ENCODE assay signal across 1 cellular context in the genomic region with DNA sequence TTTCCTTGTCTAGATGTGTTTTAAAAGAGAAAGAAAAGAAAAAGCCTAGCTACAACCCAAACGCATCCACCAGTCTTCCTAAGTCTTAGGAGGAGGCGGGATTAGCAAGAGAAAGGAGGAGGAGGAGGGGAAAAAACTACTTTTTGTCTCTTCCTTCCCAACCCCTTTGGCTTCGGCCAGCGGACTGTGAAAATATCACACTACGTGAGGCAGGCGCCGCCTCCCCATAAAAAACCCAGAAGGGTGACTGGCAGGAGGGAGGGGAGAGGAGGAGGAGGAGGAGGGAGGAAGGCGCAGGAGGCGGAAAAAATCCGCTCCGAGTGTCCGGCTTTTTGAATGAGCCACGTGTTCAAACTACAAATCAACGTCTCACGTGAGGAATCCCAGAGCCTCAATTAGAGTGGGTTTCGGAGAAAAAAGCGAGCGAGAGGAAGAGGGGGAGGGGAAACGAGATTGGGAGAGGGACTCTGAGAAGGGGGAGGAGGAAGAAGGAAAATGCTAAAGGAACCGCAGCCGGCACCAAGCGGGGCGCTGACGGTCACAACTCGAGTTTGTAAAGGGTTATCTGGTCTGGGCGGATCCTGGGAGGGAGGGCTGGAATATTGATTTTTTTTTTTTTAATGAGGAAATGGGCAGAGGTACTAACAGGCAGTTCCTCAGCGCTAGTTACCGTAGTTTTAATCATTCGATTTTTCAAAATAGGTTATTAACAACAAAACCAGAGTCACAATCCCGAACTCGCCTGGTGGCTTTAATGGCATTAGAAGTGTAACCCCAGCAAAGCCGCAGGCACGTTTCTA.
A peak's percentile ranks its signal among the peaks of the same experiment; 100 is the strongest.
TF ChIP-seq lines count a peak whose summit lies in the region.

Gene IGF2BP3 (minus strand): TSS at position 202 of the 800 bp plus-strand sequence. CDS start 381 bp downstream, outside the sequence.

TF ChIP-seq in K562, 482 proteins besides CTCF, POLR2A, EP300 and RAD21 (continued from another document and continues in another):
- TF ChIP-seq MAZ (CRISPR knock-in tag; conservative IDR thresholded peaks at IDR 0.05 in 1 of 2, IDR thresholded peaks at IDR 0.05 in 1 of 2) (peak; percentile 90 to 93), HLTF (IDR thresholded peaks at IDR 0.05) (peak; percentile 95), DNMT1 (IDR thresholded peaks at IDR 0.05) (no peak), SREBF2 (CRISPR knock-in tag; IDR thresholded peaks at IDR 0.05) (no peak), SNRNP70 (optimal IDR thresholded peaks at IDR 0.05; ENCODE audit: low read depth, low read length) (no peak), ETV5 (CRISPR knock-in tag; IDR thresholded peaks at IDR 0.05; ENCODE audit: low read depth) (peak; percentile 62; the same call in 1 of the 2 replicates), ZNF76 (CRISPR knock-in tag; IDR thresholded peaks at IDR 0.05; ENCODE audit: borderline replicate concordance) (no peak), CREB5 (CRISPR knock-in tag; IDR thresholded peaks at IDR 0.05) (no peak), SAFB2 (IDR thresholded peaks at IDR 0.05; ENCODE audit: borderline replicate concordance, low read depth, low read length, severe bottlenecking) (no peak), SMAD3 (CRISPR knock-in tag; conservative IDR thresholded peaks at IDR 0.05) (no peak), MBD2 (IDR thresholded peaks at IDR 0.05; ENCODE audit: borderline replicate concordance, low read depth) (no peak), KLF10 (CRISPR knock-in tag; IDR thresholded peaks at IDR 0.05) (no peak), ZNF699 (CRISPR knock-in tag; IDR thresholded peaks at IDR 0.05; ENCODE audit: insufficient replicate concordance) (no peak), SMAD1 (IDR thresholded peaks at IDR 0.05; ENCODE audit: low read depth, low read length, partially characterized antibody) (no peak), PHF20 (IDR thresholded peaks at IDR 0.05; ENCODE audit: partially characterized antibody) (no peak), KLF16 (IDR thresholded peaks at IDR 0.05) (peak; percentile 36; the same call in 1 of the 2 replicates), KDM1A (IDR thresholded peaks at IDR 0.05) (peak; percentile 100), PML (IDR thresholded peaks at IDR 0.05; ENCODE audit: low read length) (peak; percentile 71), CBFB (CRISPR knock-in tag; IDR thresholded peaks at IDR 0.05) (no peak), MAFK (IDR thresholded peaks at IDR 0.05; ENCODE audit: low read length) (no peak), ATF6 (CRISPR knock-in tag; IDR thresholded peaks at IDR 0.05) (no peak), BRF1 (IDR thresholded peaks at IDR 0.05; ENCODE audit: borderline replicate concordance, extremely low read depth, insufficient read length) (no peak), TEAD1 (CRISPR knock-in tag; IDR thresholded peaks at IDR 0.05) (no peak)
- TF ChIP-seq, protein P1, sequence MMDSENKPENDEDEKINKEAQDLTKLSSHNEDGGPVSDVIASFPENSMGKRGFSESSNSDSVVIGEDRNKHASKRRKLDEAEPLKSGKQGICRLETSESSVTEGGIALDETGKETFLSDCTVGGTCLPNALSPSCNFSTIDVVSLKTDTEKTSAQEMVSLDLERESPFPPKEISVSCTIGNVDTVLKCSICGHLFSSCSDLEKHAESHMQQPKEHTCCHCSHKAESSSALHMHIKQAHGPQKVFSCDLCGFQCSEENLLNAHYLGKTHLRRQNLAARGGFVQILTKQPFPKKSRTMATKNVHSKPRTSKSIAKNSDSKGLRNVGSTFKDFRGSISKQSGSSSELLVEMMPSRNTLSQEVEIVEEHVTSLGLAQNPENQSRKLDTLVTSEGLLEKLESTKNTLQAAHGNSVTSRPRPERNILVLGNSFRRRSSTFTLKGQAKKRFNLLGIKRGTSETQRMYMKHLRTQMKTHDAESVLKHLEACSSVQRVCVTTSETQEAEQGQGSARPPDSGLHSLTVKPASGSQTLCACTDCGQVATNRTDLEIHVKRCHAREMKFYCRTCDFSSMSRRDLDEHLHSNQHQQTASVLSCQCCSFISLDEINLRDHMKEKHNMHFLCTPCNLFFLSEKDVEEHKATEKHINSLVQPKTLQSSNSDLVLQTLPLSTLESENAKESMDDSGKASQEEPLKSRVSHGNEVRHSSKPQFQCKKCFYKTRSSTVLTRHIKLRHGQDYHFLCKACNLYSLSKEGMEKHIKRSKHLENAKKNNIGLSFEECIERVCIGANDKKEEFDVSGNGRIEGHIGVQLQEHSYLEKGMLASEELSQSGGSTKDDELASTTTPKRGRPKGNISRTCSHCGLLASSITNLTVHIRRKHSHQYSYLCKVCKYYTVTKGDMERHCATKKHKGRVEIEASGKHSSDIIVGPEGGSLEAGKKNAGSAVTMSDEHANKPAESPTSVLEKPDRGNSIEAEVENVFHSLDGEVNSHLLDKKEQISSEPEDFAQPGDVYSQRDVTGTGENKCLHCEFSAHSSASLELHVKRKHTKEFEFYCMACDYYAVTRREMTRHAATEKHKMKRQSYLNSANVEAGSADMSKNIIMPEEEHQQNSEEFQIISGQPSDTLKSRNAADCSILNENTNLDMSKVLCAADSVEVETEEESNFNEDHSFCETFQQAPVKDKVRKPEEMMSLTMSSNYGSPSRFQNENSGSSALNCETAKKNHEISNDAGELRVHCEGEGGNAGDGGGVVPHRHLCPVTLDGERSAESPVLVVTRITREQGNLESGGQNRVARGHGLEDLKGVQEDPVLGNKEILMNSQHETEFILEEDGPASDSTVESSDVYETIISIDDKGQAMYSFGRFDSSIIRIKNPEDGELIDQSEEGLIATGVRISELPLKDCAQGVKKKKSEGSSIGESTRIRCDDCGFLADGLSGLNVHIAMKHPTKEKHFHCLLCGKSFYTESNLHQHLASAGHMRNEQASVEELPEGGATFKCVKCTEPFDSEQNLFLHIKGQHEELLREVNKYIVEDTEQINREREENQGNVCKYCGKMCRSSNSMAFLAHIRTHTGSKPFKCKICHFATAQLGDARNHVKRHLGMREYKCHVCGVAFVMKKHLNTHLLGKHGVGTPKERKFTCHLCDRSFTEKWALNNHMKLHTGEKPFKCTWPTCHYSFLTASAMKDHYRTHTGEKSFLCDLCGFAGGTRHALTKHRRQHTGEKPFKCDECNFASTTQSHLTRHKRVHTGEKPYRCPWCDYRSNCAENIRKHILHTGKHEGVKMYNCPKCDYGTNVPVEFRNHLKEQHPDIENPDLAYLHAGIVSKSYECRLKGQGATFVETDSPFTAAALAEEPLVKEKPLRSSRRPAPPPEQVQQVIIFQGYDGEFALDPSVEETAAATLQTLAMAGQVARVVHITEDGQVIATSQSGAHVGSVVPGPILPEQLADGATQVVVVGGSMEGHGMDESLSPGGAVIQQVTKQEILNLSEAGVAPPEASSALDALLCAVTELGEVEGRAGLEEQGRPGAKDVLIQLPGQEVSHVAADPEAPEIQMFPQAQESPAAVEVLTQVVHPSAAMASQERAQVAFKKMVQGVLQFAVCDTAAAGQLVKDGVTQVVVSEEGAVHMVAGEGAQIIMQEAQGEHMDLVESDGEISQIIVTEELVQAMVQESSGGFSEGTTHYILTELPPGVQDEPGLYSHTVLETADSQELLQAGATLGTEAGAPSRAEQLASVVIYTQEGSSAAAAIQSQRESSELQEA (IDR thresholded peaks at IDR 0.05; ENCODE audit: low read depth) = no peak
- TF ChIP-seq, protein P2, sequence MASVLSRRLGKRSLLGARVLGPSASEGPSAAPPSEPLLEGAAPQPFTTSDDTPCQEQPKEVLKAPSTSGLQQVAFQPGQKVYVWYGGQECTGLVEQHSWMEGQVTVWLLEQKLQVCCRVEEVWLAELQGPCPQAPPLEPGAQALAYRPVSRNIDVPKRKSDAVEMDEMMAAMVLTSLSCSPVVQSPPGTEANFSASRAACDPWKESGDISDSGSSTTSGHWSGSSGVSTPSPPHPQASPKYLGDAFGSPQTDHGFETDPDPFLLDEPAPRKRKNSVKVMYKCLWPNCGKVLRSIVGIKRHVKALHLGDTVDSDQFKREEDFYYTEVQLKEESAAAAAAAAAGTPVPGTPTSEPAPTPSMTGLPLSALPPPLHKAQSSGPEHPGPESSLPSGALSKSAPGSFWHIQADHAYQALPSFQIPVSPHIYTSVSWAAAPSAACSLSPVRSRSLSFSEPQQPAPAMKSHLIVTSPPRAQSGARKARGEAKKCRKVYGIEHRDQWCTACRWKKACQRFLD (CRISPR knock-in tag; IDR thresholded peaks at IDR 0.05) = 0 out of 2 replicates have a peak, but pooled peaks have one; percentile 31
- TF ChIP-seq, protein P3, sequence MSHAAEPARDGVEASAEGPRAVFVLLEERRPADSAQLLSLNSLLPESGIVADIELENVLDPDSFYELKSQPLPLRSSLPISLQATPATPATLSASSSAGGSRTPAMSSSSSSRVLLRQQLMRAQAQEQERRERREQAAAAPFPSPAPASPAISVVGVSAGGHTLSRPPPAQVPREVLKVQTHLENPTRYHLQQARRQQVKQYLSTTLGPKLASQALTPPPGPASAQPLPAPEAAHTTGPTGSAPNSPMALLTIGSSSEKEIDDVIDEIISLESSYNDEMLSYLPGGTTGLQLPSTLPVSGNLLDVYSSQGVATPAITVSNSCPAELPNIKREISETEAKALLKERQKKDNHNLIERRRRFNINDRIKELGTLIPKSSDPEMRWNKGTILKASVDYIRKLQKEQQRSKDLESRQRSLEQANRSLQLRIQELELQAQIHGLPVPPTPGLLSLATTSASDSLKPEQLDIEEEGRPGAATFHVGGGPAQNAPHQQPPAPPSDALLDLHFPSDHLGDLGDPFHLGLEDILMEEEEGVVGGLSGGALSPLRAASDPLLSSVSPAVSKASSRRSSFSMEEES (CRISPR knock-in tag; IDR thresholded peaks at IDR 0.05) = peak; percentile 23; the same call in 1 of the 2 replicates
